In genomic region chr2:85137131-85137530, GRCh38 we compare ENCODE assay signal across 34 cellular contexts. TPM values are rescaled to one million over a fixed set of nuclear protein-coding genes. Genes with fewer than 3 reads are reported as not detected.
DNase-seq lines count a peak whose midpoint lies in the region; ATAC-seq, FAIRE-seq and TF ChIP-seq lines count a peak whose summit lies in the region.
"Had no signal": no experiment of that assay in that cellular context is flagged by ENCODE, and none has a peak within 500 bp of the region (broad histone marks: within the 10 kb centered on the region; RNA-seq: fewer than 3 reads in every experiment).

No MANE protein-coding gene starts in this region.

- peaks cover 56% of the 10 kb centered on the region for H4K20me1 ChIP-seq in astrocyte (ENCODE audit: insufficient read depth, low read length)

- TF ChIP-seq CTCF in breast epithelium (IDR thresholded peaks at IDR 0.05) (no peak), MCF 10A (IDR thresholded peaks at IDR 0.05; ENCODE audit: unreplicated experiment) (no peak), astrocyte (IDR thresholded peaks at IDR 0.05; ENCODE audit: insufficient read depth, low read depth, low read length) (no peak), mesothelial cell of epicardium (IDR thresholded peaks at IDR 0.05; ENCODE audit: unreplicated experiment) (no peak), tibial artery (IDR thresholded peaks at IDR 0.05) (no peak)

- CTCF ChIA-PET in MCF 10A (lab: Yijun Ruan, JAX): no interaction called here

- TF ChIP-seq POLR2A in breast epithelium (IDR thresholded peaks at IDR 0.05): no peak

- H3K27ac ChIP-seq in breast epithelium (peak overlapping the region; percentile 14 to 94), astrocyte (ENCODE audit: low read depth, low read length) (no peak overlapping the region), tibial artery (peak overlapping the region; percentile 40 to 88)
- H3K27ac ChIP-seq: body of pancreas, GM23248, HL-60, PC-9, upper lobe of right lung had no signal

- no peak overlapping the region for H3K4me2 ChIP-seq in astrocyte (ENCODE audit: low read length)
- H3K4me2 ChIP-seq: PC-9 had no signal

- H3K27me3 ChIP-seq in breast epithelium (no peaks in the 10 kb centered on the region), astrocyte (ENCODE audit: insufficient read depth, low read length) (no peaks in the 10 kb centered on the region), tibial artery (no peaks in the 10 kb centered on the region)
- H3K27me3 ChIP-seq: body of pancreas, MG63 had no signal

- H3K4me1 ChIP-seq in breast epithelium (peaks cover 0 to 10% of the 10 kb centered on the region in 2 donors), astrocyte (ENCODE audit: insufficient read depth, low read length) (peaks cover 10% of the 10 kb centered on the region), tibial artery (peaks cover 0 to 54% (median 31%) of the 10 kb centered on the region in 4 donors)

- H3K79me2 ChIP-seq in astrocyte (ENCODE audit: insufficient read depth, low read length): peaks cover 9% of the 10 kb centered on the region

- POLR2A ChIA-PET in MCF 10A (lab: Yijun Ruan, JAX): no interaction called here

- H3K4me1 Mint-ChIP-seq in MCF 10A (ENCODE audit: insufficient read depth, unreplicated experiment): no peaks in the 10 kb centered on the region
- H3K4me1 Mint-ChIP-seq in astrocyte (ENCODE audit: low read depth, unreplicated experiment): peaks cover 20% of the 10 kb centered on the region
- H3K4me1 Mint-ChIP-seq in mesothelial cell of epicardium: peaks cover 13% of the 10 kb centered on the region
- H3K4me1 Mint-ChIP-seq: memory B cell had no signal

- FAIRE-seq in astrocyte (lab: Jason Lieb, UNC): no peak
- FAIRE-seq: A204.1, frontal cortex had no signal

- DNase-seq in breast epithelium (ENCODE audit: low spot score in 2 of 2) (no peak), MCF 10A (ENCODE audit: unreplicated experiment) (no peak), astrocyte (ENCODE audit: low read depth) (no peak), mesothelial cell of epicardium (ENCODE audit: low spot score in 2 of 2, unreplicated experiment in 2 of 2) (no peak), tibial artery (no peak), NCI-H524 (lab: John Stamatoyannopoulos, UW) (no peak), NCI-H2196 (lab: John Stamatoyannopoulos, UW; ENCODE audit: unreplicated experiment) (no peak)
- DNase-seq: activated CD8-positive, alpha-beta memory T cell treated with anti-CD3 and anti-CD28 coated beads, Interleukin-2, amount 50 U/mL, for 48 hours; activated CD8-positive, alpha-beta T cell treated with anti-CD3 and anti-CD28 coated beads for 36 hours; activated naive CD4-positive, alpha-beta T cell treated with Interleukin-2 at 50 U/mL for 16 hours; body of pancreas; Calu3; cerebellar nuclear complex; dermis blood vessel endothelial cell; GM23248; hippocampal formation; KG1; MG63; NCI-H1105; NCI-H187 treated with DMSO at 0.1 percent for 48 hours; NCI-H526; PC-9; Right ventricle myocardium superior; stimulated activated CD4-positive, alpha-beta T cell treated with anti-CD3 and anti-CD28 coated beads, Interleukin-15, amount 100 ng/mL, for 24 hours; stimulated activated CD4-positive, alpha-beta T cell treated with anti-CD3 and anti-CD28 coated beads, Interleukin-4, amount 100 ng/mL, for 4 hours; upper lobe of right lung had no signal

- H3K36me3 Mint-ChIP-seq in MCF 10A (ENCODE audit: insufficient read depth, unreplicated experiment) (no peaks in the 10 kb centered on the region), astrocyte (ENCODE audit: low read depth, unreplicated experiment) (peaks cover 19% of the 10 kb centered on the region), mesothelial cell of epicardium (peaks cover 17% of the 10 kb centered on the region)
- H3K36me3 Mint-ChIP-seq: CD14-positive monocyte, memory B cell had no signal

- H3K36me3 ChIP-seq in breast epithelium (no peaks in the 10 kb centered on the region), astrocyte (ENCODE audit: insufficient read depth, low read length) (no peaks in the 10 kb centered on the region), tibial artery (peaks cover 0 to 17% (median 3%) of the 10 kb centered on the region in 3 donors)
- H3K36me3 ChIP-seq: MG63 had no signal

- intact Hi-C loops in breast epithelium (cut with DNase I; ENCODE audit: low total_unique reads) (no loop called here), MCF 10A (cut with micrococcal nuclease) (no loop called here), tibial artery (cut with DNase I; ENCODE audit: low total_unique reads) (loop anchor here (10.0 kb wide), 1 partner anchor 162 kb away; the partner anchor contains the start of gene KCMF1)

- H3K4me3 ChIP-seq in breast epithelium (no peak overlapping the region), astrocyte (ENCODE audit: insufficient read depth, low read depth, low read length) (no peak overlapping the region), tibial artery (no peak overlapping the region)
- H3K4me3 ChIP-seq: body of pancreas, GM23248, MG63, PC-9, upper lobe of right lung had no signal

- H3K27me3 Mint-ChIP-seq in MCF 10A (ENCODE audit: insufficient read depth, unreplicated experiment) (peaks cover 22% of the 10 kb centered on the region), astrocyte (ENCODE audit: low read depth, unreplicated experiment) (no peaks in the 10 kb centered on the region), mesothelial cell of epicardium (ENCODE audit: low read depth) (no peaks in the 10 kb centered on the region)

- H2AFZ ChIP-seq in astrocyte (ENCODE audit: low read depth, low read length): no peak overlapping the region
- H2AFZ ChIP-seq: GM23248, PC-9 had no signal

- no TSS peak for BruUV-seq in MCF 10A (replicated peaks; lab: Mats Ljungman, UMichigan)

- H3K27ac Mint-ChIP-seq in MCF 10A (ENCODE audit: low read depth, unreplicated experiment) (no peak overlapping the region), astrocyte (ENCODE audit: unreplicated experiment) (no peak overlapping the region), mesothelial cell of epicardium (no peak overlapping the region)
- H3K27ac Mint-ChIP-seq: activated CD8-positive, alpha-beta T cell treated with anti-CD3 and anti-CD28 coated beads for 36 hours; activated T-helper 1 cell treated with anti-CD3 and anti-CD28 coated beads, Interleukin-12 subunit alpha, Interleukin-12 subunit beta, Interleukin-2, Interleukin-4 antibody, amounts not matched to agents 30 ng/mL and 10 ng/mL and 1 ng/mL, durations not matched to agents 14 hours and 24 hours and 36 hours; CD14-positive monocyte; memory B cell had no signal

- H3K9me3 Mint-ChIP-seq in MCF 10A (ENCODE audit: unreplicated experiment): no peaks in the 10 kb centered on the region
- H3K9me3 Mint-ChIP-seq in astrocyte (ENCODE audit: unreplicated experiment): no peaks in the 10 kb centered on the region
- H3K9me3 Mint-ChIP-seq in mesothelial cell of epicardium: no peaks in the 10 kb centered on the region
- H3K9me3 Mint-ChIP-seq: activated CD8-positive, alpha-beta T cell treated with anti-CD3 and anti-CD28 coated beads for 36 hours; activated T-helper 1 cell treated with anti-CD3 and anti-CD28 coated beads, Interleukin-12 subunit alpha, Interleukin-12 subunit beta, Interleukin-2, Interleukin-4 antibody, amounts not matched to agents 30 ng/mL and 10 ng/mL and 1 ng/mL, durations not matched to agents 14 hours and 24 hours and 36 hours; memory B cell had no signal

- no peak for ATAC-seq in HG02884 (IDR thresholded peaks at IDR 0.05; ENCODE audit: unreplicated experiment)
- ATAC-seq: activated CD8-positive, alpha-beta T cell treated with anti-CD3 and anti-CD28 coated beads for 36 hours; body of pancreas; upper lobe of right lung had no signal

- no peak overlapping the region for H3K9ac ChIP-seq in astrocyte (ENCODE audit: low read length)
- H3K9ac ChIP-seq: GM23248 had no signal

- H3K9me3 ChIP-seq in breast epithelium: no peaks in the 10 kb centered on the region
- H3K9me3 ChIP-seq in astrocyte (ENCODE audit: insufficient read depth, low read depth, low read length): no peaks in the 10 kb centered on the region
- no peaks in the 10 kb centered on the region for H3K9me3 ChIP-seq in tibial artery
- H3K9me3 ChIP-seq: body of pancreas, MG63, upper lobe of right lung had no signal

- H3K4me3 Mint-ChIP-seq in MCF 10A (ENCODE audit: unreplicated experiment) (no peak overlapping the region), astrocyte (ENCODE audit: unreplicated experiment) (peak overlapping the region; percentile 89), mesothelial cell of epicardium (peak overlapping the region; percentile 11)
- H3K4me3 Mint-ChIP-seq: activated CD8-positive, alpha-beta T cell treated with anti-CD3 and anti-CD28 coated beads for 36 hours; activated T-helper 1 cell treated with anti-CD3 and anti-CD28 coated beads, Interleukin-12 subunit alpha, Interleukin-12 subunit beta, Interleukin-2, Interleukin-4 antibody, amounts not matched to agents 30 ng/mL and 10 ng/mL and 1 ng/mL, durations not matched to agents 14 hours and 24 hours and 36 hours; CD14-positive monocyte; memory B cell had no signal

RNA-seq across cellular contexts. Expression of gene TCF7L1, which starts 3.9 kb away (rescaled TPM):
- total RNA-seq in breast epithelium: 1 to 10 TPM; 3.4 to 6.9 (median 5.9) TPM
- 0.81 and 1.1 TPM in 2 replicates for total RNA-seq in MCF 10A (2022)
- 27.2 and 30.8 TPM in 2 replicates for total RNA-seq in astrocyte
- 44.4 to 48.3 TPM (median 45.7 TPM) in 3 replicates for total RNA-seq in mesothelial cell of epicardium
- total RNA-seq: activated CD8-positive, alpha-beta T cell treated with anti-CD3 and anti-CD28 coated beads for 36 hours; activated T-helper 1 cell treated with anti-CD3 and anti-CD28 coated beads, Interleukin-12 subunit alpha, Interleukin-12 subunit beta, Interleukin-2, Interleukin-4 antibody, amounts not matched to agents 30 ng/mL and 10 ng/mL and 1 ng/mL, durations not matched to agents 14 hours and 24 hours and 36 hours; T-helper 2 cell treated with Interferon-gamma antibody and Interleukin-4, amounts not matched to agents 100 ng/mL and 5 ng/mL, for 36 hours had no signal
